ENCODE assay signal across 19 cellular contexts in the genomic region with DNA sequence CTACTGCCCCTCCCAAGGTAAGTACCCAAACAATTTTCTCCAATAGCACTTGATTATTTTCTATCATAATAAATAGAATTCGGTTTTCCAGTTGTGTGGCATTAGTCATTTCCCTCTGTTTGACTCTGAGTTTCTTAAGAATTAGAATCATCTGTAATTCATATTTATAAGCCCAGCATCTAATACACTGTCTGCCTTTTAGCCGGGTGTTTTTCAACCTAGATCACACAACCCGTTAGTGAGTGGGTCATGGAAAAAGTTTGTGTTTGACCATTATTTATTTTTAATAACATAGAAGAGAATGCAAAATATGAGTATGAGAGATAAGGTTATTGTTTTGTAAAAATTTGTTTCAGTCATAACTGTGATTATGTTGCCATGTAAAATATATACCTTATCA.
DNase-seq lines count a peak whose midpoint lies in the region; ATAC-seq and TF ChIP-seq lines count a peak whose summit lies in the region.
"Had no signal": no experiment of that assay in that cellular context is flagged by ENCODE, and none has a peak within 500 bp of the region (broad histone marks: within the 10 kb centered on the region; RNA-seq: fewer than 3 reads in every experiment).

No MANE protein-coding gene starts in this region.

- H3K27ac ChIP-seq in PC-3 (ENCODE audit: low read length) (0 out of 2 replicates have a peak overlapping the region, but pooled peaks have one; percentile 2), SJCRH30 (no peak overlapping the region)
- H3K27ac ChIP-seq: C4-2B had no signal

- no peak for TF ChIP-seq CTCF in PC-3 (conservative IDR thresholded peaks at IDR 0.05; ENCODE audit: low read depth, low read length)
- TF ChIP-seq CTCF in chondrocyte (IDR thresholded peaks at IDR 0.05) = no peak
- TF ChIP-seq CTCF in fibroblast of mammary gland (conservative IDR thresholded peaks at IDR 0.05; ENCODE audit: control insufficient read depth, insufficient read depth, low read depth, low read length) = no peak
- TF ChIP-seq CTCF in GM10266 (IDR thresholded peaks at IDR 0.05; ENCODE audit: control insufficient read depth, insufficient read depth, low read depth, missing control alignments) = no peak

- POLR2A ChIA-PET in PC-3 (lab: Charles Lee; ENCODE audit: unreplicated experiment) = no interaction called here

- H3K27me3 ChIP-seq in PC-3 (ENCODE audit: low read length) (no peaks in the 10 kb centered on the region), SJCRH30 (no peaks in the 10 kb centered on the region)

- H3K27me3 Mint-ChIP-seq in chondrocyte (ENCODE audit: low read depth) = no peaks in the 10 kb centered on the region
- H3K27me3 Mint-ChIP-seq: CD8-positive, alpha-beta memory T cell had no signal

- no peaks in the 10 kb centered on the region for H3F3A ChIP-seq in PC-3 (ENCODE audit: low read length, unreplicated experiment)

- no peaks in the 10 kb centered on the region for H3K9me3 Mint-ChIP-seq in chondrocyte (ENCODE audit: low read depth)

- peaks cover 44% of the 10 kb centered on the region for H3K4me1 ChIP-seq in PC-3 (ENCODE audit: insufficient read depth, low read length)
- peaks cover 27% of the 10 kb centered on the region for H3K4me1 ChIP-seq in SJCRH30

- no peak overlapping the region for H3K4me3 Mint-ChIP-seq in chondrocyte (ENCODE audit: unreplicated experiment)
- H3K4me3 Mint-ChIP-seq: CD8-positive, alpha-beta memory T cell had no signal

- H3K4me3 ChIP-seq in PC-3 (ENCODE audit: low read length) = no peak overlapping the region
- H3K4me3 ChIP-seq in fibroblast of mammary gland (ENCODE audit: control insufficient read depth, low read depth, low read length) = no peak overlapping the region
- no peak overlapping the region for H3K4me3 ChIP-seq in SJCRH30
- H3K4me3 ChIP-seq: GM12878 had no signal

- no peak overlapping the region for H3K9ac ChIP-seq in PC-3 (ENCODE audit: low read length)

- no peaks in the 10 kb centered on the region for H3K36me3 Mint-ChIP-seq in chondrocyte (ENCODE audit: low read depth)
- H3K36me3 Mint-ChIP-seq: CD8-positive, alpha-beta memory T cell had no signal

- H3K27ac Mint-ChIP-seq in chondrocyte (ENCODE audit: unreplicated experiment) = peak overlapping the region; percentile 57

- CTCF ChIA-PET in PC-3 (lab: Charles Lee) = no interaction called here

- H3K79me2 ChIP-seq in PC-3 (ENCODE audit: low read length) = no peaks in the 10 kb centered on the region

- H2AFZ ChIP-seq in PC-3 (ENCODE audit: low read length) = no peak overlapping the region

- no peaks in the 10 kb centered on the region for H3K9me2 ChIP-seq in PC-3 (replicated peaks; ENCODE audit: low read length)

- no TSS peak for BruUV-seq in PC-3 (replicated peaks; lab: Mats Ljungman, UMichigan)

- no peak overlapping the region; the same call in 1 of the 2 replicates for H3K4me2 ChIP-seq in PC-3 (ENCODE audit: low read length)

- intact Hi-C loops in PC-3 (cut with micrococcal nuclease) = loop anchor here (10.0 kb wide), 2 partner anchors 264 to 316 kb away; no protein-coding TSS in a partner anchor

- H3K36me3 ChIP-seq in PC-3 (ENCODE audit: low read depth, low read length) (no peaks in the 10 kb centered on the region), SJCRH30 (no peaks in the 10 kb centered on the region)

- H3K9me3 ChIP-seq in PC-3 (ENCODE audit: low read length) (no peaks in the 10 kb centered on the region), SJCRH30 (replicated peaks) (peaks cover 5% of the 10 kb centered on the region; the same call in 1 of the 2 replicates)

- ATAC-seq in PC-3 (no peak), HG02610 (IDR thresholded peaks at IDR 0.05; ENCODE audit: unreplicated experiment) (no peak)
- ATAC-seq: GM12878 had no signal

- no peaks in the 10 kb centered on the region for H4K20me1 ChIP-seq in PC-3 (ENCODE audit: low read length)

- peak; percentile 29 for DNase-seq in EH (ENCODE audit: low read depth)
- no peak for DNase-seq in PC-3
- no peak for DNase-seq in chondrocyte (ENCODE audit: low spot score)
- DNase-seq in fibroblast of mammary gland (ENCODE audit: low read depth) = peak; percentile 42
- DNase-seq in SJCRH30 = no peak
- no peak for DNase-seq in GM10266 (ENCODE audit: extremely low spot score)
- DNase-seq in nucleus accumbens (lab: John Stamatoyannopoulos, UW) = no peak
- DNase-seq: CD8-positive, alpha-beta memory T cell; H7; KG1; NCI-H1092; NCI-H1436; NCI-H187 treated with DMSO at 0.1 percent for 48 hours; NCI-H2107; NCI-H510A; NCI-H748 treated with DMSO at 0.1 percent for 48 hours had no signal

- peaks cover 49% of the 10 kb centered on the region for H3K4me1 Mint-ChIP-seq in chondrocyte (ENCODE audit: low read depth)
- H3K4me1 Mint-ChIP-seq: CD8-positive, alpha-beta memory T cell had no signal

Comparison
In these comparisons a context has a peak if more than half of its experiments do, and no peak if none do; other contexts are left out.
1. DNase-seq: peak in EH (single experiment) and fibroblast of mammary gland (single experiment); none in PC-3 (single experiment), chondrocyte (single experiment), SJCRH30 (0 of 2), GM10266 (single experiment) and nucleus accumbens (0 of 56).